In the genomic region with DNA sequence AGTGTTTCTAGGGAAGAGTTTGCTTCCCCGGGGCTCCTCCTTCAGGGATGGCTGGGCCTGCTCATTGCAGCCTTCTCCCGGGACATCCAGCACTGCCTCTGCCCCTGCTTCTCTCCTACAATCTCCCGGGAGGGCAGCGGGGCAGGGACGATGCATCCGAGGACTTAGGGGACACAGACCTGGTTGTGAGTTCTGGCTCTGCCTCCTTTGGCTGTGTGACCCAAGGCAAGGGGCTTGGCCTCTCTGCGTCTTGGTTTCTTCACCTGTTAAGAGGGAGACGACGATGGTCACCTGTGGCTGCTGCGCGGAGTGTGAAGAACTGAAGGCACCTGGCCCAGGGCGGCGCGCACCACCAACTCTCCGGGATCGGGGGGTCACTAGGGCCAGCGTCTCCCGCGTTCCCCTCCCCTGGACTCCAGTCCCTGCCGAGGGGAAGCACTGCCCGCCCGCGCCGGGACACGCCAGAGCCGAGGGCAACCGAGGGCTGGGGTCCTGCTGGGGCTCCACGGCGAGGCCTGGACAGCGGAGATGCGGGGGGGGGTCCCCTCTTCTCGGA, we compare ENCODE assay signal across 1 cellular context.
TF ChIP-seq lines count a peak whose summit lies in the region.

No MANE protein-coding gene starts in this region.

TF ChIP-seq in H1, 55 proteins besides CTCF, POLR2A, EP300 and RAD21:
- TF ChIP-seq SP1 (IDR thresholded peaks at IDR 0.05; ENCODE audit: low read depth, low read length) (no peak), PHF8 (conservative IDR thresholded peaks at IDR 0.05; ENCODE audit: low read depth, low read length) (peak; percentile 15; the same call in 1 of the 2 replicates), KDM4A (IDR thresholded peaks at IDR 0.05; ENCODE audit: low read depth, low read length, severe bottlenecking) (peak; percentile 57), RXRA (IDR thresholded peaks at IDR 0.05; ENCODE audit: insufficient read depth, low read depth, low read length) (no peak), SRF (IDR thresholded peaks at IDR 0.05; ENCODE audit: low read depth, low read length) (no peak), KDM1A (IDR thresholded peaks at IDR 0.05; ENCODE audit: borderline replicate concordance, low read length) (peak; percentile 85; the same call in 1 of the 2 replicates), POLR2AphosphoS5 (IDR thresholded peaks at IDR 0.05; ENCODE audit: low read depth, low read length) (no peak)
- TF ChIP-seq, protein P1, sequence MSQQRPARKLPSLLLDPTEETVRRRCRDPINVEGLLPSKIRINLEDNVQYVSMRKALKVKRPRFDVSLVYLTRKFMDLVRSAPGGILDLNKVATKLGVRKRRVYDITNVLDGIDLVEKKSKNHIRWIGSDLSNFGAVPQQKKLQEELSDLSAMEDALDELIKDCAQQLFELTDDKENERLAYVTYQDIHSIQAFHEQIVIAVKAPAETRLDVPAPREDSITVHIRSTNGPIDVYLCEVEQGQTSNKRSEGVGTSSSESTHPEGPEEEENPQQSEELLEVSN (IDR thresholded peaks at IDR 0.05): peak; percentile 33; the same call in 1 of the 2 replicates
